In the genomic region with DNA sequence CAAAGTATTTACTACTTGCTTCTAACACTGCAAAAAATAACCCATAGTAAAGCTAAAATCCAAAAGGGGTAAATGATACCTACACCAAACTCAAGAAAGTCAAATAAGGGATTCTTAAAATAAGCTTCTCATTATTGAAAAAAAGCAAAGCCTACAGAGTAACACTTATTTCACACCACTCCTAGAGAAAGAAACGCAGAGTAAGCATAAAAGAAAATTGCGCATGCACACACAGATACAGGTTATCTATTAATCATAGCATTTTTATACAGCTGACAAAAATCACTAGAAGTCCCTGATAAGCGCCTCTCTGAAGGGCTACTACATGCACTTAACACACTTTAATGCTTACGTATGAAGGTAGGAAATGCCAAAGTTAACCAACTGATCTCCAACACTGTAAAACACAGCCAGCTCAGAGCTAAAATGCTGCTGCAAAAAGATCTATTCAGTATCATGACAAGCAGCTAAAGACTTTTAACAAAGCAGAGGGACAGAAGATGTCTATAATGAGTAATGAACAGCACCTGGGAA, we compare ENCODE assay signal across 1 cellular context.
TF ChIP-seq lines count a peak whose summit lies in the region.

No MANE protein-coding gene starts in this region.

TF ChIP-seq in K562, 482 proteins besides CTCF, POLR2A, EP300 and RAD21 (continued from another document):
- TF ChIP-seq, protein P1, sequence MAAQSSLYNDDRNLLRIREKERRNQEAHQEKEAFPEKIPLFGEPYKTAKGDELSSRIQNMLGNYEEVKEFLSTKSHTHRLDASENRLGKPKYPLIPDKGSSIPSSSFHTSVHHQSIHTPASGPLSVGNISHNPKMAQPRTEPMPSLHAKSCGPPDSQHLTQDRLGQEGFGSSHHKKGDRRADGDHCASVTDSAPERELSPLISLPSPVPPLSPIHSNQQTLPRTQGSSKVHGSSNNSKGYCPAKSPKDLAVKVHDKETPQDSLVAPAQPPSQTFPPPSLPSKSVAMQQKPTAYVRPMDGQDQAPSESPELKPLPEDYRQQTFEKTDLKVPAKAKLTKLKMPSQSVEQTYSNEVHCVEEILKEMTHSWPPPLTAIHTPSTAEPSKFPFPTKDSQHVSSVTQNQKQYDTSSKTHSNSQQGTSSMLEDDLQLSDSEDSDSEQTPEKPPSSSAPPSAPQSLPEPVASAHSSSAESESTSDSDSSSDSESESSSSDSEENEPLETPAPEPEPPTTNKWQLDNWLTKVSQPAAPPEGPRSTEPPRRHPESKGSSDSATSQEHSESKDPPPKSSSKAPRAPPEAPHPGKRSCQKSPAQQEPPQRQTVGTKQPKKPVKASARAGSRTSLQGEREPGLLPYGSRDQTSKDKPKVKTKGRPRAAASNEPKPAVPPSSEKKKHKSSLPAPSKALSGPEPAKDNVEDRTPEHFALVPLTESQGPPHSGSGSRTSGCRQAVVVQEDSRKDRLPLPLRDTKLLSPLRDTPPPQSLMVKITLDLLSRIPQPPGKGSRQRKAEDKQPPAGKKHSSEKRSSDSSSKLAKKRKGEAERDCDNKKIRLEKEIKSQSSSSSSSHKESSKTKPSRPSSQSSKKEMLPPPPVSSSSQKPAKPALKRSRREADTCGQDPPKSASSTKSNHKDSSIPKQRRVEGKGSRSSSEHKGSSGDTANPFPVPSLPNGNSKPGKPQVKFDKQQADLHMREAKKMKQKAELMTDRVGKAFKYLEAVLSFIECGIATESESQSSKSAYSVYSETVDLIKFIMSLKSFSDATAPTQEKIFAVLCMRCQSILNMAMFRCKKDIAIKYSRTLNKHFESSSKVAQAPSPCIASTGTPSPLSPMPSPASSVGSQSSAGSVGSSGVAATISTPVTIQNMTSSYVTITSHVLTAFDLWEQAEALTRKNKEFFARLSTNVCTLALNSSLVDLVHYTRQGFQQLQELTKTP (IDR thresholded peaks at IDR 0.05; ENCODE audit: low read depth in 1 of 2, partially characterized antibody in 2 of 2) = no peak
- TF ChIP-seq MAFK (IDR thresholded peaks at IDR 0.05; ENCODE audit: low read length) = peak; percentile 75
- TF ChIP-seq ETS2 (tag; IDR thresholded peaks at IDR 0.05; ENCODE audit: borderline replicate concordance, poor library complexity, severe bottlenecking) = no peak
- TF ChIP-seq MAFF (IDR thresholded peaks at IDR 0.05; ENCODE audit: low read length) = peak; percentile 76
- no peak for TF ChIP-seq MYBL2 (IDR thresholded peaks at IDR 0.05; ENCODE audit: low read depth)
- no peak for TF ChIP-seq MYBL2 (CRISPR knock-in tag; IDR thresholded peaks at IDR 0.05; ENCODE audit: borderline replicate concordance)
